Comparison of ENCODE assay signal across 8 cellular contexts in genomic region chr9:34989056-34989945, GRCh38. TPM values are rescaled to one million over a fixed set of nuclear protein-coding genes. Genes with fewer than 3 reads are reported as not detected.
DNase-seq lines count a peak whose midpoint lies in the region; ATAC-seq, FAIRE-seq and TF ChIP-seq lines count a peak whose summit lies in the region.

Gene DNAJB5 (plus strand): TSS chr9:34989745. CDS start chr9:34990631, 886 bp downstream.

- TF ChIP-seq CTCF in cardiac muscle cell (IDR thresholded peaks at IDR 0.05; ENCODE audit: low read depth, low read length) (no peak), pancreas (IDR thresholded peaks at IDR 0.05) (no peak), tibial artery (IDR thresholded peaks at IDR 0.05) (no peak)

- intact Hi-C loops in pancreas (cut with DNase I) (no loop called here), tibial artery (cut with DNase I; ENCODE audit: low total_unique reads) (loop anchor here (5.0 kb wide), 1 partner anchor 87 kb away; no protein-coding TSS in a partner anchor)

- no peaks in the 10 kb centered on the region for H3K36me3 ChIP-seq in cardiac muscle cell
- no peaks in the 10 kb centered on the region for H3K36me3 ChIP-seq in pancreas
- H3K36me3 ChIP-seq in tibial artery: no peaks in the 10 kb centered on the region

- 0 out of 2 replicates have a peak, but pooled peaks have one; percentile 28 for TF ChIP-seq POLR2A in GM12891 (IDR thresholded peaks at IDR 0.05; ENCODE audit: low read depth, low read length)

- H3K27ac ChIP-seq in adipose tissue (ENCODE audit: low read depth, low read length): peak within 1 kb of the TSS; percentile 29
- H3K27ac ChIP-seq in cardiac muscle cell: peak within 1 kb of the TSS; percentile 98
- H3K27ac ChIP-seq in pancreas: peak within 1 kb of the TSS; percentile 49 to 79 (median 64)
- peak within 1 kb of the TSS; percentile 93 to 100 for H3K27ac ChIP-seq in tibial artery

- DNase-seq in GM12891 (ENCODE audit: insufficient read length, low spot score) (peak; percentile 96), NCI-H1417 treated with DMSO at 0.1 percent for 48 hours (lab: John Stamatoyannopoulos, UW) (peak; percentile 86), SW480 (ENCODE audit: low spot score) (peak; percentile 99), cardiac muscle cell (ENCODE audit: low read depth in 1 of 2, low spot score in 1 of 2) (peak; percentile 99 to 100), pancreas (peak; percentile 96 to 99 (median 98)), tibial artery (peak; percentile 100)

- H3K9me3 ChIP-seq in cardiac muscle cell (ENCODE audit: low read depth) (no peaks in the 10 kb centered on the region), pancreas (no peaks in the 10 kb centered on the region), tibial artery (no peaks in the 10 kb centered on the region)

- peak; percentile 99 for FAIRE-seq in GM12891 (lab: Jason Lieb, UNC)
- FAIRE-seq in pancreas (lab: Jason Lieb, UNC): peak; percentile 95

- H3K4me3 ChIP-seq in cardiac muscle cell (peak within 1 kb of the TSS; percentile 82), pancreas (peak within 1 kb of the TSS; percentile 45 to 86 (median 70)), tibial artery (peak within 1 kb of the TSS; percentile 90 to 91)

- peak; percentile 93 for ATAC-seq in HG02798 (IDR thresholded peaks at IDR 0.05; ENCODE audit: poor library complexity, unreplicated experiment)
- ATAC-seq in pancreas: peak; percentile 92 to 95 (median 92)

- peaks cover 33% of the 10 kb centered on the region for H3K4me1 ChIP-seq in cardiac muscle cell (ENCODE audit: low read depth)
- no peaks in the 10 kb centered on the region for H3K4me1 ChIP-seq in pancreas
- H3K4me1 ChIP-seq in tibial artery: peaks cover 0 to 51% (median 48%) of the 10 kb centered on the region in 4 donors

- WGBS in adipose tissue, 3 donors: 0 to 1% (median 0%) methylated on average over 61 of the region's 61 CpGs
- WGBS in pancreas, 2 donors: 1% methylated on average over 49 to 61 of the region's 61 CpGs

- H3K27me3 ChIP-seq in cardiac muscle cell (no peaks in the 10 kb centered on the region), pancreas (no peaks in the 10 kb centered on the region), tibial artery (no peaks in the 10 kb centered on the region)

TF ChIP-seq in GM12891, 5 proteins besides CTCF, POLR2A, EP300 and RAD21:
- TF ChIP-seq TAF1 (IDR thresholded peaks at IDR 0.05; ENCODE audit: low read depth, low read length): 0 out of 2 replicates have a peak, but pooled peaks have one; percentile 37
- peak; percentile 67; the same call in 1 of the 2 replicates for TF ChIP-seq POLR2AphosphoS5 (IDR thresholded peaks at IDR 0.05; ENCODE audit: low read depth, low read length)
- TF ChIP-seq PAX5 (IDR thresholded peaks at IDR 0.05; ENCODE audit: insufficient read depth, low read length, severe bottlenecking): no peak
- TF ChIP-seq POU2F2 (IDR thresholded peaks at IDR 0.05; ENCODE audit: low read depth, low read length): 0 out of 2 replicates have a peak, but pooled peaks have one; percentile 45
- TF ChIP-seq SPI1 (IDR thresholded peaks at IDR 0.05; ENCODE audit: low read depth, low read length): no peak

RNA-seq across cellular contexts. Expression of gene DNAJB5, which starts in this region (rescaled TPM):
- polyA plus RNA-seq in GM12891 (2012; ENCODE audit: low read depth, missing spikeins): 7.7 TPM
- 1 to 10 TPM; 2.3 to 9.3 (median 7.8) TPM for polyA plus RNA-seq in adipose tissue
- 39.0 and 44.1 TPM in 2 replicates for total RNA-seq in cardiac muscle cell
- 24.6 and 32.2 TPM in 2 replicates for polyA plus RNA-seq in cardiac muscle cell
- 1 to 10 TPM in 5 of 6 donors, under 1 TPM in 1; 0.97 to 2.9 (median 1.7) TPM for total RNA-seq in pancreas
- polyA plus RNA-seq in pancreas: 1 to 10 TPM; 4.0 to 4.7 TPM

Comparison
In these comparisons a context has a peak if more than half of its experiments do, and no peak if none do; other contexts are left out.
1. Peak in every context shown above with its lines: DNase-seq, ATAC-seq, H3K4me3 ChIP-seq and H3K27ac ChIP-seq.
2. RNA of gene DNAJB5 (total RNA-seq): 39.0 to 44.1 TPM in cardiac muscle cell; 0.97 to 2.9 TPM in pancreas; every median in the first group is over 10 times any median in the second.
3. H3K27ac ChIP-seq: peak in every context shown above with its lines; median percentile 98 in cardiac muscle cell; 96 in tibial artery; 64 in pancreas; 29 in adipose tissue.